Comparison of ENCODE assay signal across 25 cellular contexts in the genomic region with DNA sequence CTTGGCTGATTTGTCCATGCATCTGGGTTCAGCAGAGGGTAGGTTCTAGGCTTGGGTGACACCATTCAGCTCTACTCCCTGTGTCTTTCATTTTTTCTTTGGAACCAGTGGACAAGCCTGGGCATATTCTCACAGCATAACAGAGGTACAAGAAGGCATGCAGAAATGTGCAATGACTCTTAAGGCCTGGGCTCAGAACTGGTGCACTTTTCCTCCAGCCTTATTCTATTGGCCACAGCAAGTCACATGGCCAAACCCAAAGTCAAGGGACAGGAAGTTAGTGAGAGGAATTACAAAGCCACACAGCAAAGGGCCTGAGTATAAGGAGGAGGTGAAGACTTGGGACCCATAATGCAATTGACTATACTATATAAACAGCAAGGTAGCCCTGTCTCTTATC.
DNase-seq lines count a peak whose midpoint lies in the region; ATAC-seq, FAIRE-seq and TF ChIP-seq lines count a peak whose summit lies in the region.
"Had no signal": no experiment of that assay in that cellular context is flagged by ENCODE, and none has a peak within 500 bp of the region (broad histone marks: within the 10 kb centered on the region; RNA-seq: fewer than 3 reads in every experiment).

No MANE protein-coding gene starts in this region.

- H2AFZ ChIP-seq in HCT116 (ENCODE audit: low read depth, low read length, poor library complexity, severe bottlenecking) (no peak overlapping the region), astrocyte (ENCODE audit: low read depth, low read length) (no peak overlapping the region)

- H3K4me2 ChIP-seq in HCT116 (ENCODE audit: low read length): no peak overlapping the region
- no peak overlapping the region for H3K4me2 ChIP-seq in astrocyte (ENCODE audit: low read length)

- H3K9me2 ChIP-seq in HCT116 (ENCODE audit: insufficient read depth): no peaks in the 10 kb centered on the region

- H3K9me3 ChIP-seq in HCT116 (ENCODE audit: control insufficient read depth in 1 of 2, insufficient read depth in 1 of 2, low read depth in 1 of 2, low read length in 2 of 2) (no peaks in the 10 kb centered on the region), astrocyte (ENCODE audit: insufficient read depth, low read depth, low read length) (no peaks in the 10 kb centered on the region), tibial nerve (peaks cover 0 to 10% (median 1%) of the 10 kb centered on the region in 4 donors)
- no peaks in the 10 kb centered on the region for H3K9me3 ChIP-seq in CD8-positive, alpha-beta memory T cell (ENCODE audit: low read length)
- H3K9me3 ChIP-seq: adrenal gland had no signal

- H3K36me3 ChIP-seq in HCT116 (ENCODE audit: control insufficient read depth in 1 of 2, insufficient read depth in 2 of 2, low read length in 2 of 2) (no peaks in the 10 kb centered on the region), astrocyte (ENCODE audit: insufficient read depth, low read length) (no peaks in the 10 kb centered on the region), tibial nerve (no peaks in the 10 kb centered on the region)
- no peaks in the 10 kb centered on the region for H3K36me3 ChIP-seq in CD8-positive, alpha-beta memory T cell (ENCODE audit: insufficient read depth, low read length)
- H3K36me3 ChIP-seq: adrenal gland, brain microvascular endothelial cell, esophagus squamous epithelium, spleen had no signal

- RAD21 ChIA-PET in HCT116 (lab: Charles Lee; ENCODE audit: low non-redundant PET in 1 of 2, low total read pairs in 2 of 2, uncharacterized antibody in 2 of 2, unreplicated experiment in 2 of 2): no interaction called here

- TF ChIP-seq EP300 in tibial nerve (IDR thresholded peaks at IDR 0.05): no peak

- H3K79me2 ChIP-seq in HCT116 (ENCODE audit: insufficient read depth, low read length) (no peaks in the 10 kb centered on the region), astrocyte (ENCODE audit: insufficient read depth, low read length) (no peaks in the 10 kb centered on the region)

- H3K27me3 ChIP-seq in HCT116 (ENCODE audit: insufficient read depth, low read length) (no peaks in the 10 kb centered on the region), astrocyte (ENCODE audit: insufficient read depth, low read length) (no peaks in the 10 kb centered on the region), tibial nerve (no peaks in the 10 kb centered on the region)
- H3K27me3 ChIP-seq in CD8-positive, alpha-beta memory T cell (ENCODE audit: insufficient read depth, low read length, poor library complexity, severe bottlenecking): no peaks in the 10 kb centered on the region
- H3K27me3 ChIP-seq: adrenal gland, brain microvascular endothelial cell, esophagus squamous epithelium had no signal

- no peak overlapping the region for H3K4me3 Mint-ChIP-seq in astrocyte (ENCODE audit: unreplicated experiment)
- H3K4me3 Mint-ChIP-seq in CD8-positive, alpha-beta memory T cell: no peak overlapping the region
- H3K4me3 Mint-ChIP-seq: CD14-positive monocyte; natural killer cell treated with Interleukin-12 subunit alpha and Interleukin-12 subunit beta and Interleukin-15 and Interleukin-18, amount 100 ng/mL, for 72 hours; T-cell had no signal

- H4K20me1 ChIP-seq in HCT116 (ENCODE audit: insufficient read depth) (no peaks in the 10 kb centered on the region), astrocyte (ENCODE audit: insufficient read depth, low read length) (no peaks in the 10 kb centered on the region)

- in situ Hi-C loops in KBM-7 (cut with MboI; ENCODE audit: low pct_unique_long_range_greater_than_20kb, low sequenced_read_pairs): no loop called here

- peaks cover 3% of the 10 kb centered on the region for H3K4me1 Mint-ChIP-seq in astrocyte (ENCODE audit: low read depth, unreplicated experiment)
- H3K4me1 Mint-ChIP-seq in CD8-positive, alpha-beta memory T cell: no peaks in the 10 kb centered on the region
- H3K4me1 Mint-ChIP-seq: CD14-positive monocyte, T-cell had no signal

- CTCF ChIA-PET in HCT116 (lab: Charles Lee): no interaction called here
- CTCF ChIA-PET in CD8-positive, alpha-beta memory T cell (lab: Charles Lee): no interaction called here

- ATAC-seq in HCT116: peak; percentile 59; the same call in 1 of the 2 replicates
- ATAC-seq: natural killer cell treated with Interleukin-12 subunit alpha and Interleukin-12 subunit beta and Interleukin-15 and Interleukin-18, amount 100 ng/mL, for 72 hours; T-cell had no signal

- peak overlapping the region; percentile 5 for H3K27ac Mint-ChIP-seq in astrocyte (ENCODE audit: unreplicated experiment)
- H3K27ac Mint-ChIP-seq in CD8-positive, alpha-beta memory T cell: no peak overlapping the region
- H3K27ac Mint-ChIP-seq: natural killer cell treated with Interleukin-12 subunit alpha and Interleukin-12 subunit beta and Interleukin-15 and Interleukin-18, amount 100 ng/mL, for 72 hours; T-cell had no signal

- FAIRE-seq in astrocyte (lab: Jason Lieb, UNC): no peak
- FAIRE-seq: colon had no signal

- H3K36me3 Mint-ChIP-seq in astrocyte (ENCODE audit: low read depth, unreplicated experiment): peaks cover 3% of the 10 kb centered on the region
- H3K36me3 Mint-ChIP-seq in CD8-positive, alpha-beta memory T cell: peaks cover 0 to 4% (median 0%) of the 10 kb centered on the region in 3 donors
- H3K36me3 Mint-ChIP-seq: CD14-positive monocyte, T-cell had no signal

- no TSS peak for BruUV-seq in HCT116 (replicated peaks; lab: Mats Ljungman, UMichigan)

- H3K4me1 ChIP-seq in HCT116 (ENCODE audit: control insufficient read depth in 1 of 2, insufficient read depth in 2 of 2, low read length in 2 of 2) (no peaks in the 10 kb centered on the region), astrocyte (ENCODE audit: insufficient read depth, low read length) (no peaks in the 10 kb centered on the region), tibial nerve (peaks cover 0 to 22% (median 2%) of the 10 kb centered on the region in 4 donors)
- H3K4me1 ChIP-seq in CD8-positive, alpha-beta memory T cell (ENCODE audit: insufficient read depth, low read length): no peaks in the 10 kb centered on the region

- DNase-seq in HCT116 (ENCODE audit: low read depth, low spot score) (no peak), KBM-7 (peak; percentile 34), astrocyte (ENCODE audit: low read depth) (no peak), islet precursor cell (peak; percentile 26), tibial nerve (ENCODE audit: low spot score in 2 of 2) (no peak), A172 (ENCODE audit: low spot score) (no peak), DMS53 (lab: John Stamatoyannopoulos, UW) (no peak)
- no peak for DNase-seq in CD8-positive, alpha-beta memory T cell
- DNase-seq: activated CD8-positive, alpha-beta memory T cell treated with anti-CD3 and anti-CD28 coated beads for 24 hours; activated gamma-delta T cell treated with Interleukin-2 at 50 U/mL for 16 hours; activated T-cell treated with anti-CD3 and anti-CD28 coated beads, Interleukin-2, amount 50 U/mL, for 1 hour; adrenal gland; brain microvascular endothelial cell; effector CD8-positive, alpha-beta T cell; esophagus squamous epithelium; NCI-H1417 treated with DMSO at 0.1 percent for 48 hours; NCI-H82; retina; spleen; stimulated activated CD4-positive, alpha-beta T cell treated with anti-CD3 and anti-CD28 coated beads, Interleukin-4, amount 100 ng/mL, for 24 hours; stimulated activated naive CD4-positive, alpha-beta T cell; T-cell had no signal

- TF ChIP-seq CTCF in HCT116 (IDR thresholded peaks at IDR 0.05 in 2 of 3, conservative IDR thresholded peaks at IDR 0.05 in 1 of 3; ENCODE audit: borderline replicate concordance in 1 of 3, insufficient read depth in 1 of 3, low read depth in 2 of 3, low read length in 2 of 3) (no peak), astrocyte (IDR thresholded peaks at IDR 0.05; ENCODE audit: insufficient read depth, low read depth, low read length) (no peak), tibial nerve (IDR thresholded peaks at IDR 0.05) (no peak)

- TF ChIP-seq RAD21 in HCT116 (IDR thresholded peaks at IDR 0.05; ENCODE audit: low read depth): no peak

- intact Hi-C loops in HCT116 (cut with micrococcal nuclease): no loop called here

- H3K27ac ChIP-seq in HCT116 (ENCODE audit: low read depth, low read length) (no peak overlapping the region), astrocyte (ENCODE audit: low read depth, low read length) (no peak overlapping the region), tibial nerve (no peak overlapping the region)
- H3K27ac ChIP-seq in CD8-positive, alpha-beta memory T cell (ENCODE audit: low read depth, low read length): no peak overlapping the region
- H3K27ac ChIP-seq: adrenal gland, brain microvascular endothelial cell, esophagus squamous epithelium, spleen had no signal

- peaks cover 16% of the 10 kb centered on the region for H3K9me3 Mint-ChIP-seq in astrocyte (ENCODE audit: unreplicated experiment)
- peaks cover 0 to 15% (median 5%) of the 10 kb centered on the region in 5 donors for H3K9me3 Mint-ChIP-seq in CD8-positive, alpha-beta memory T cell

- H3K4me3 ChIP-seq in HCT116 (replicated peaks in 1 of 2; ENCODE audit: low read depth in 1 of 2, low read length in 2 of 2) (no peak overlapping the region), astrocyte (ENCODE audit: insufficient read depth, low read depth, low read length) (no peak overlapping the region), tibial nerve (no peak overlapping the region)
- no peak overlapping the region for H3K4me3 ChIP-seq in CD8-positive, alpha-beta memory T cell (ENCODE audit: low read length)
- H3K4me3 ChIP-seq: adrenal gland, esophagus squamous epithelium, spleen had no signal

- H3K9ac ChIP-seq in HCT116 (ENCODE audit: low read length): no peak overlapping the region
- no peak overlapping the region for H3K9ac ChIP-seq in astrocyte (ENCODE audit: low read length)

- POLR2A ChIA-PET in HCT116 (lab: Charles Lee): no interaction called here
- POLR2A ChIA-PET in CD8-positive, alpha-beta memory T cell (lab: Charles Lee): no interaction called here

- TF ChIP-seq POLR2A in HCT116 (IDR thresholded peaks at IDR 0.05; ENCODE audit: borderline replicate concordance, extremely low read depth, insufficient read depth, insufficient read length) (no peak), tibial nerve (IDR thresholded peaks at IDR 0.05) (no peak)

- no peaks in the 10 kb centered on the region for H3K27me3 Mint-ChIP-seq in astrocyte (ENCODE audit: low read depth, unreplicated experiment)
- peaks cover 10 to 26% of the 10 kb centered on the region in 2 donors for H3K27me3 Mint-ChIP-seq in CD8-positive, alpha-beta memory T cell

TF ChIP-seq in HCT116, 20 proteins besides CTCF, POLR2A, EP300 and RAD21 (continues in another document):
- TF ChIP-seq SIN3A (IDR thresholded peaks at IDR 0.05; ENCODE audit: low read depth): no peak
- TF ChIP-seq SP1 (IDR thresholded peaks at IDR 0.05; ENCODE audit: low read depth): no peak
- no peak for TF ChIP-seq EGR1 (IDR thresholded peaks at IDR 0.05; ENCODE audit: low read depth)
- TF ChIP-seq ZNF274 (IDR thresholded peaks at IDR 0.05; ENCODE audit: low read depth, low read length): no peak
- no peak for TF ChIP-seq ZFX (IDR thresholded peaks at IDR 0.05)
- no peak for TF ChIP-seq EZH2phosphoT487 (IDR thresholded peaks at IDR 0.05; ENCODE audit: borderline replicate concordance)
- no peak for TF ChIP-seq POLR2AphosphoS5 (IDR thresholded peaks at IDR 0.05; ENCODE audit: low read depth, low read length)

Comparison
In these comparisons a context has a peak if more than half of its experiments do, and no peak if none do; other contexts are left out.
1. DNase-seq: peak in KBM-7 (single experiment) and islet precursor cell (single experiment); none in HCT116 (single experiment), astrocyte (single experiment), CD8-positive, alpha-beta memory T cell (0 of 5), tibial nerve (0 of 2), A172 (single experiment) and DMS53 (single experiment).